16 cellular contexts compared by ENCODE assay signal in genomic region chr15:50810128-50810527, GRCh38. TPM values are rescaled to one million over a fixed set of nuclear protein-coding genes. Genes with fewer than 3 reads are reported as not detected.
A peak's percentile ranks its signal among the peaks of the same experiment; 100 is the strongest.
DNase-seq lines count a peak whose midpoint lies in the region; ATAC-seq, FAIRE-seq and TF ChIP-seq lines count a peak whose summit lies in the region.
"Had no signal": no experiment of that assay in that cellular context is flagged by ENCODE, and none has a peak within 500 bp of the region (broad histone marks: within the 10 kb centered on the region; RNA-seq: fewer than 3 reads in every experiment).

No MANE protein-coding gene starts in this region.

- H3K9me3 ChIP-seq in GM23248 (ENCODE audit: low read depth), result no peaks in the 10 kb centered on the region
- H3K9me3 ChIP-seq in HEK293 (ENCODE audit: control insufficient read depth, insufficient read depth, low read depth, low read length), result no peaks in the 10 kb centered on the region

- H3K4me1 ChIP-seq in GM23248 (ENCODE audit: insufficient read depth) (no peaks in the 10 kb centered on the region), HEK293 (ENCODE audit: control insufficient read depth, insufficient read depth, low read length) (no peaks in the 10 kb centered on the region)

- in situ Hi-C loops in GM23248 (cut with MboI), result no loop called here

- H3K79me2 ChIP-seq in GM23248 (ENCODE audit: insufficient read depth), result no peaks in the 10 kb centered on the region

- no peak overlapping the region for H3K4me2 ChIP-seq in GM23248 (ENCODE audit: unreplicated experiment)
- H3K4me2 ChIP-seq: BLaER1, KMS-11 had no signal

- no peak for ATAC-seq in HG03045 (IDR thresholded peaks at IDR 0.05; ENCODE audit: unreplicated experiment)
- no peak for ATAC-seq in GM18868 (IDR thresholded peaks at IDR 0.05; ENCODE audit: unreplicated experiment)
- no peak for ATAC-seq in HG03460 (IDR thresholded peaks at IDR 0.05; ENCODE audit: unreplicated experiment)

- TF ChIP-seq CTCF in HEK293 (tag by site-specific recombination; IDR thresholded peaks at IDR 0.05) (no peak), bronchial epithelial cell (IDR thresholded peaks at IDR 0.05; ENCODE audit: insufficient read depth, low read length, severe bottlenecking) (no peak)

- no peaks in the 10 kb centered on the region for H3F3A ChIP-seq in GM23248 (ENCODE audit: insufficient read depth)

- CTCF ChIA-PET in HEK293 (lab: Yijun Ruan, JAX), result no interaction called here

- POLR2A ChIA-PET in HEK293 (lab: Yijun Ruan, JAX), result no interaction called here

- 0 out of 2 replicates have a peak, but pooled peaks cover 2% of the 10 kb centered on the region for H3K27me3 ChIP-seq in GM23248 (replicated peaks; ENCODE audit: insufficient read depth)
- H3K27me3 ChIP-seq in bronchial epithelial cell (ENCODE audit: control insufficient read depth, insufficient read depth, low read length), result no peaks in the 10 kb centered on the region
- H3K27me3 ChIP-seq: BLaER1 had no signal

- no peak overlapping the region for H2AFZ ChIP-seq in GM23248

- no peak overlapping the region for H3K9ac ChIP-seq in GM23248
- H3K9ac ChIP-seq: BLaER1, KMS-11 had no signal

- H3K27ac ChIP-seq in GM23248 (no peak overlapping the region), HEK293 (ENCODE audit: extremely low read depth, low read depth, low read length) (no peak overlapping the region)
- H3K27ac ChIP-seq: BLaER1, KMS-11 had no signal

- WGBS in GM23248 (ENCODE audit: low coverage in 1 of 2, low lambda C conversion rate in 2 of 2, missing lambda C conversion rate in 2 of 2), 2 experiments, result 10 to 15% methylated on average over 1 of the region's 1 CpG

- no peaks in the 10 kb centered on the region for H4K20me1 ChIP-seq in GM23248 (ENCODE audit: insufficient read depth)
- H4K20me1 ChIP-seq: BLaER1 had no signal

- H3K36me3 ChIP-seq in GM23248 (ENCODE audit: low read depth) (no peaks in the 10 kb centered on the region), HEK293 (ENCODE audit: control insufficient read depth in 2 of 2, insufficient read depth in 1 of 2, low read length in 2 of 2) (no peaks in the 10 kb centered on the region), bronchial epithelial cell (ENCODE audit: control insufficient read depth, insufficient read depth, low read length) (no peaks in the 10 kb centered on the region)
- H3K36me3 ChIP-seq: BLaER1 had no signal

- FAIRE-seq in bronchial epithelial cell (lab: Jason Lieb, UNC), result no peak
- FAIRE-seq: H54 had no signal

- H3K4me3 ChIP-seq in GM23248 (no peak overlapping the region), HEK293 (ENCODE audit: low read depth, low read length) (no peak overlapping the region), bronchial epithelial cell (ENCODE audit: low read depth, low read length) (no peak overlapping the region)
- H3K4me3 ChIP-seq: BLaER1 had no signal

- peak; percentile 16 for DNase-seq in GM23248
- DNase-seq in NCI-H226, result peak; percentile 13
- peak; percentile 3 for DNase-seq in bronchial epithelial cell (ENCODE audit: low read depth)
- DNase-seq in GM19240 (ENCODE audit: insufficient read length, low spot score), result no peak
- DNase-seq: 8988T; CD4-positive, alpha-beta memory T cell; DMS79 treated with DMSO at 0.1 percent for 48 hours; GF-D8; HCEC 1CT had no signal

- H3K9me2 ChIP-seq in GM23248 (ENCODE audit: insufficient read depth), result no peaks in the 10 kb centered on the region

TF ChIP-seq in HEK293, 187 proteins besides CTCF, POLR2A, EP300 and RAD21:
- TF ChIP-seq SP7 (tag by site-specific recombination; IDR thresholded peaks at IDR 0.05), result peak; percentile 100
- TF ChIP-seq, protein P1, sequence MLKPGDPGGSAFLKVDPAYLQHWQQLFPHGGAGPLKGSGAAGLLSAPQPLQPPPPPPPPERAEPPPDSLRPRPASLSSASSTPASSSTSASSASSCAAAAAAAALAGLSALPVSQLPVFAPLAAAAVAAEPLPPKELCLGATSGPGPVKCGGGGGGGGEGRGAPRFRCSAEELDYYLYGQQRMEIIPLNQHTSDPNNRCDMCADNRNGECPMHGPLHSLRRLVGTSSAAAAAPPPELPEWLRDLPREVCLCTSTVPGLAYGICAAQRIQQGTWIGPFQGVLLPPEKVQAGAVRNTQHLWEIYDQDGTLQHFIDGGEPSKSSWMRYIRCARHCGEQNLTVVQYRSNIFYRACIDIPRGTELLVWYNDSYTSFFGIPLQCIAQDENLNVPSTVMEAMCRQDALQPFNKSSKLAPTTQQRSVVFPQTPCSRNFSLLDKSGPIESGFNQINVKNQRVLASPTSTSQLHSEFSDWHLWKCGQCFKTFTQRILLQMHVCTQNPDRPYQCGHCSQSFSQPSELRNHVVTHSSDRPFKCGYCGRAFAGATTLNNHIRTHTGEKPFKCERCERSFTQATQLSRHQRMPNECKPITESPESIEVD (tag by site-specific recombination; IDR thresholded peaks at IDR 0.05), result peak; percentile 45; the same call in 1 of the 2 replicates
- no peak for TF ChIP-seq ZNF398 (tag by site-specific recombination; IDR thresholded peaks at IDR 0.05)
- TF ChIP-seq OSR2 (tag by site-specific recombination; IDR thresholded peaks at IDR 0.05), result peak; percentile 71; the same call in 1 of the 2 replicates
- TF ChIP-seq HIC1 (tag by site-specific recombination; IDR thresholded peaks at IDR 0.05), result no peak
- no peak for TF ChIP-seq SALL2 (tag by site-specific recombination; IDR thresholded peaks at IDR 0.05; ENCODE audit: borderline replicate concordance)
- TF ChIP-seq ZNF211 (tag by site-specific recombination; IDR thresholded peaks at IDR 0.05; ENCODE audit: low read depth), result no peak
- no peak for TF ChIP-seq ZNF571 (tag by site-specific recombination; IDR thresholded peaks at IDR 0.05)

RNA-seq across cellular contexts. Expression of gene SPPL2A, which starts 44.6 kb away (rescaled TPM):
- total RNA-seq in GM23248 (2014; rRNA removed; shearing (Covaris generic)), result 124 and 212 TPM in 2 replicates
- polyA plus RNA-seq in GM23248 (2016; fragmentation: Nextera tagmentation; extraction: Ambion mirVana), result 149 TPM in 2 replicates
- 64.5 and 75.0 TPM in 2 replicates for total RNA-seq in bronchial epithelial cell
